Comparison of ENCODE assay signal across 8 cellular contexts in the genomic region with DNA sequence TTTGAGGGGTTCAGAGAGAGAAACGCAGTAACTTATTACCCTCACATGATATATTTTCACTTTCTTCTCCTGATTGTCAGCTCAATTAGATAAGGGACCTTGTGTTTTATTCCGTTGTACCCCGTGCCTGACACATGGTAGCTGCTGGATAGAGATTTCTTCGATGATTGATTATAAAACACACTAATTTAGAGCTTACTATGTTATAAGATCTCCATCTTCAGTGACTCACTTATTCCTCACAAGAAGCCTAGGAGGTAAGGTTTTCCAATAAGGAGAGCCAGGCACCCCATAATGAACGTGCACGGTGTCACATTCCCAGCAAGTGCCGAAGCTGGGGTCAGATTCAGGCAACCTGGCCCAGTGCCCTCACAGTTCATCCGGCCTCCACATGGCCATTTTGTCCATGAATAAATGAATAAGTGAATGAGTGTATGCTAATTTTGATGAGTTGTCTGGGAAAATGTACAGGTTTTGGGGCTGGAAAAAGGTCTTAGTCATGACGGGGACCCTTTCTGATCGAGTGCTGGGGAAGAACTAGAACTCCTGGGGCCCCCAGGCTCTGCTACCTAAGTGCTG.
DNase-seq lines count a peak whose midpoint lies in the region; ATAC-seq and TF ChIP-seq lines count a peak whose summit lies in the region.

No MANE protein-coding gene starts in this region.

- peaks cover 16% of the 10 kb centered on the region for H3K4me1 Mint-ChIP-seq in endothelial cell (ENCODE audit: unreplicated experiment)
- peaks cover 11% of the 10 kb centered on the region for H3K4me1 Mint-ChIP-seq in neural progenitor cell

- no peaks in the 10 kb centered on the region for H3K36me3 ChIP-seq in ES-I3 (ENCODE audit: insufficient read depth, low read length)
- H3K36me3 ChIP-seq in OCI-LY3 (replicated peaks; ENCODE audit: low read depth, low read length): no peaks in the 10 kb centered on the region
- no peaks in the 10 kb centered on the region for H3K36me3 ChIP-seq in neural progenitor cell

- H3K27ac Mint-ChIP-seq in endothelial cell (ENCODE audit: unreplicated experiment) (peak overlapping the region; percentile 87), neural progenitor cell (peak overlapping the region; percentile 82)

- no peak overlapping the region for H3K27ac ChIP-seq in OCI-LY3 (ENCODE audit: low read length)
- no peak overlapping the region for H3K27ac ChIP-seq in neural progenitor cell

- 0 out of 2 replicates have a peak, but pooled peaks cover under 1% of the 10 kb centered on the region for H3K9me3 ChIP-seq in ES-I3 (ENCODE audit: control insufficient read depth, insufficient read depth, low read length)
- H3K9me3 ChIP-seq in OCI-LY3 (ENCODE audit: insufficient read depth, low read length): no peaks in the 10 kb centered on the region
- H3K9me3 ChIP-seq in neural progenitor cell (ENCODE audit: low read depth): no peaks in the 10 kb centered on the region

- H3K27me3 ChIP-seq in OCI-LY3 (ENCODE audit: low read depth, low read length): peaks cover 3% of the 10 kb centered on the region; the same call in 1 of the 2 replicates
- peaks cover 20% of the 10 kb centered on the region for H3K27me3 ChIP-seq in neural progenitor cell

- H3K4me3 Mint-ChIP-seq in endothelial cell (ENCODE audit: unreplicated experiment) (peak overlapping the region; percentile 83), neural progenitor cell (peak overlapping the region; percentile 89)

- H3K4me1 ChIP-seq in ES-I3 (ENCODE audit: insufficient read depth, low read length): no peaks in the 10 kb centered on the region; the same call in 1 of the 2 replicates
- peaks cover 13% of the 10 kb centered on the region for H3K4me1 ChIP-seq in OCI-LY3 (ENCODE audit: low read length)
- peaks cover 9% of the 10 kb centered on the region for H3K4me1 ChIP-seq in neural progenitor cell

- peaks cover 10% of the 10 kb centered on the region for H3F3A ChIP-seq in neural progenitor cell (ENCODE audit: low read depth)

- DNase-seq in endothelial cell (ENCODE audit: low spot score) (no peak), neural progenitor cell (ENCODE audit: low spot score) (no peak), NAMALWA (ENCODE audit: low spot score) (no peak), SKM-1 (lab: John Stamatoyannopoulos, UW; ENCODE audit: unreplicated experiment) (no peak)
- DNase-seq in stimulated activated CD4-positive, alpha-beta T cell treated with anti-CD3 and anti-CD28 coated beads, Interleukin-4, amount 100 ng/mL, for 4 hours: no peak

- no peak for TF ChIP-seq CTCF in OCI-LY3 (IDR thresholded peaks at IDR 0.05; ENCODE audit: low read depth, low read length)
- TF ChIP-seq CTCF in endothelial cell (IDR thresholded peaks at IDR 0.05; ENCODE audit: unreplicated experiment): no peak
- no peak for TF ChIP-seq CTCF in neural progenitor cell (IDR thresholded peaks at IDR 0.05)

- H3K36me3 Mint-ChIP-seq in endothelial cell (ENCODE audit: low read depth, unreplicated experiment): peaks cover 5% of the 10 kb centered on the region
- no peaks in the 10 kb centered on the region for H3K36me3 Mint-ChIP-seq in neural progenitor cell

- H3K27me3 Mint-ChIP-seq in endothelial cell (ENCODE audit: unreplicated experiment): peaks cover 9% of the 10 kb centered on the region
- H3K27me3 Mint-ChIP-seq in neural progenitor cell (ENCODE audit: insufficient read depth, low read depth): peaks cover 13% of the 10 kb centered on the region

- peak overlapping the region; percentile 64 for H3K9ac ChIP-seq in ES-I3 (ENCODE audit: low read depth, low read length)
- H3K9ac ChIP-seq in OCI-LY3 (ENCODE audit: low read length): peak overlapping the region; percentile 70
- no peak overlapping the region for H3K9ac ChIP-seq in neural progenitor cell

- H2AFZ ChIP-seq in OCI-LY3 (ENCODE audit: low read depth, low read length) (peak overlapping the region; percentile 90), neural progenitor cell (replicated peaks) (peak overlapping the region; percentile 74)

- H4K20me1 ChIP-seq in OCI-LY3 (ENCODE audit: insufficient read depth, low read length) (no peaks in the 10 kb centered on the region), neural progenitor cell (ENCODE audit: low read depth) (no peaks in the 10 kb centered on the region)

- H3K9me3 Mint-ChIP-seq in endothelial cell (ENCODE audit: unreplicated experiment): no peaks in the 10 kb centered on the region
- peaks cover 13% of the 10 kb centered on the region for H3K9me3 Mint-ChIP-seq in neural progenitor cell

- no peaks in the 10 kb centered on the region for H3K79me2 ChIP-seq in OCI-LY3 (ENCODE audit: low read length)
- H3K79me2 ChIP-seq in neural progenitor cell (ENCODE audit: low read depth): no peaks in the 10 kb centered on the region

- no peak for ATAC-seq in HG03039 (IDR thresholded peaks at IDR 0.05; ENCODE audit: unreplicated experiment)

- H3K4me3 ChIP-seq in OCI-LY3 (ENCODE audit: low read length): peak overlapping the region; percentile 78
- H3K4me3 ChIP-seq in neural progenitor cell: peak overlapping the region; percentile 52

- peak overlapping the region; percentile 93 for H3K4me2 ChIP-seq in OCI-LY3 (ENCODE audit: low read length)
- H3K4me2 ChIP-seq in neural progenitor cell: peak overlapping the region; percentile 81
